In the genomic region with DNA sequence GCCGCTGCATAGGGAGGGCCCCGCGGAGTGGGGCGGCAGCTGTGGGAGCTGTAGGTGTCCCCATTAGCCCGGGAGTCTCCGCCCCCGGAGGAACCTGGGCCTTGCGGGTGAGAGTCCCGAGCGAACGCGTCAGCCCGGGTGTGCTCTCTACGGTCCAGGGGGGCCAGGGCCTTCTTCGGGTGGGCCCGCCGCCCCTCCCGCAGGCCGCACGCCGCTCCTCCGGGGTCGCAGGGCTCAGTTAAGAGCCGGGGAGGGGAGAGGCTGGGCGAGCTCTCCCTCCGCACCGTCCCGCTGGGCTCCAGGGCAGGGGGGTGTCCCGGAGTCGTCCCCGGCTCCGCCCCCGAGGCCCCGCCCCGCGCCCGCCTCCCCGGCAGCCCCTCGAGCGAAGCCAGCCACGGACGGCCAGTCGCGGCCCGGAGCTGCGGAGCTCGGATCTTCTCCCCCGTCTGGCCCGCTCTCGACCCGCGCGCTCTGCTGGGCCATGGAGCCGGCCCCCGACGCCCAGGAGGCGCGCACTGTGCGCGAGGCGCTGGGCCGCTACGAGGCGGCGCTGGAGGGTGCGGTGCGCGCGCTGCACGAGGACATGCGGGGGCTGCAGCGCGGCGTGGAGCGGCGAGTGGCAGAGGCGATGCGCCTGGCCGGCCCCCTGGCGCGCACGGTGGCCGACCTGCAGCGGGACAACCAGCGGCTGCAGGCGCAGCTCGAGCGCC, we compare ENCODE assay signal across 9 cellular contexts. TPM values are rescaled to one million over a fixed set of nuclear protein-coding genes. Genes with fewer than 3 reads are reported as not detected.
DNase-seq lines count a peak whose midpoint lies in the region; ATAC-seq lines count a peak whose summit lies in the region.
"Had no signal": no experiment of that assay in that cellular context is flagged by ENCODE, and none has a peak within 500 bp of the region (broad histone marks: within the 10 kb centered on the region; RNA-seq: fewer than 3 reads in every experiment).

A gene (plus strand): TSS at position 405 of the 710 bp plus-strand sequence. CDS start 77 bp downstream, at position 482.

- no peaks in the 10 kb centered on the region for H3K36me3 Mint-ChIP-seq in activated CD4-positive, alpha-beta T cell treated with anti-CD3 and anti-CD28 coated beads, Interleukin-2, amount 10 ng/mL, durations not matched to agents 7 days and 5 days (ENCODE audit: low read depth)

- peak within 1 kb of the TSS; percentile 49 for H3K4me3 ChIP-seq in HAP-1
- peak within 1 kb of the TSS; percentile 50 for H3K4me3 ChIP-seq in iPS-11a (ENCODE audit: low read depth, low read length)
- H3K4me3 ChIP-seq in skeletal muscle tissue (ENCODE audit: low read length in 3 of 3), result peak within 1 kb of the TSS; percentile 82 to 85 (median 83)

- in situ Hi-C loops in HAP-1 (cut with MboI; ENCODE audit: low sequenced_read_pairs), result no loop called here

- H3K9me3 Mint-ChIP-seq in activated CD4-positive, alpha-beta T cell treated with anti-CD3 and anti-CD28 coated beads, Interleukin-2, amount 10 ng/mL, durations not matched to agents 7 days and 5 days, result no peaks in the 10 kb centered on the region

- H3K9ac ChIP-seq in skeletal muscle tissue (ENCODE audit: low read depth in 1 of 3, low read length in 3 of 3), result peak within 1 kb of the TSS; percentile 91 to 94 (median 91)

- H3K36me3 ChIP-seq in HAP-1 (replicated peaks), result no peaks in the 10 kb centered on the region
- no peaks in the 10 kb centered on the region for H3K36me3 ChIP-seq in skeletal muscle tissue (ENCODE audit: control insufficient read depth in 3 of 3, insufficient read depth in 3 of 3, low read length in 3 of 3)

- H3K9me3 ChIP-seq in HAP-1 (no peaks in the 10 kb centered on the region), skeletal muscle tissue (ENCODE audit: control insufficient read depth in 3 of 3, low read length in 3 of 3) (no peaks in the 10 kb centered on the region)

- POLR2A ChIA-PET in activated CD4-positive, alpha-beta T cell treated with anti-CD3 and anti-CD28 coated beads, Interleukin-2, amount 10 ng/mL, durations not matched to agents 7 days and 5 days (lab: Charles Lee), result no interaction called here

- CTCF ChIA-PET in activated CD4-positive, alpha-beta T cell treated with anti-CD3 and anti-CD28 coated beads, Interleukin-2, amount 10 ng/mL, durations not matched to agents 7 days and 5 days (lab: Charles Lee), result no interaction called here

- H3K27ac Mint-ChIP-seq in activated CD4-positive, alpha-beta T cell treated with anti-CD3 and anti-CD28 coated beads, Interleukin-2, amount 10 ng/mL, durations not matched to agents 7 days and 5 days, result no peak within 1 kb of the TSS

- H3K27ac ChIP-seq in skeletal muscle tissue (ENCODE audit: low read depth, low read length), result peak within 1 kb of the TSS; percentile 91
- H3K27ac ChIP-seq: epithelial cell of prostate had no signal

- peaks cover 3% of the 10 kb centered on the region for H3K4me1 Mint-ChIP-seq in activated CD4-positive, alpha-beta T cell treated with anti-CD3 and anti-CD28 coated beads, Interleukin-2, amount 10 ng/mL, durations not matched to agents 7 days and 5 days

- peaks cover 47% of the 10 kb centered on the region for H3K27me3 Mint-ChIP-seq in activated CD4-positive, alpha-beta T cell treated with anti-CD3 and anti-CD28 coated beads, Interleukin-2, amount 10 ng/mL, durations not matched to agents 7 days and 5 days

- peak in 1 of 2 experiments; percentile 83 for DNase-seq in HAP-1 (ENCODE audit: low spot score in 2 of 2)
- no peak for DNase-seq in activated CD4-positive, alpha-beta T cell treated with anti-CD3 and anti-CD28 coated beads, Interleukin-2, amount 10 ng/mL, durations not matched to agents 7 days and 5 days
- DNase-seq in AG08395 (ENCODE audit: low spot score), result no peak
- DNase-seq in NCI-H2196 treated with DMSO at 0.1 percent for 48 hours (lab: John Stamatoyannopoulos, UW; ENCODE audit: unreplicated experiment), result no peak

- H3K27me3 ChIP-seq in HAP-1 (ENCODE audit: low read depth) (no peaks in the 10 kb centered on the region), skeletal muscle tissue (ENCODE audit: control insufficient read depth in 3 of 3, insufficient read depth in 3 of 3, low read length in 3 of 3) (peaks cover 0 to 32% (median 10%) of the 10 kb centered on the region in 3 donors)

- H3K4me1 ChIP-seq in HAP-1 (no peaks in the 10 kb centered on the region; the same call in 1 of the 2 replicates), skeletal muscle tissue (ENCODE audit: control insufficient read depth in 3 of 3, insufficient read depth in 3 of 3, low read length in 3 of 3) (peaks cover 41 to 65% (median 57%) of the 10 kb centered on the region in 3 donors)

- peak within 1 kb of the TSS; percentile 56 for H3K4me3 Mint-ChIP-seq in activated CD4-positive, alpha-beta T cell treated with anti-CD3 and anti-CD28 coated beads, Interleukin-2, amount 10 ng/mL, durations not matched to agents 7 days and 5 days

- no peak for ATAC-seq in HG02759 (IDR thresholded peaks at IDR 0.05; ENCODE audit: unreplicated experiment)
- no peak for ATAC-seq in GM21825 (IDR thresholded peaks at IDR 0.05; ENCODE audit: unreplicated experiment)

RNA-seq across cellular contexts. Expression of the gene that starts here (rescaled TPM):
- not detected for total RNA-seq in activated CD4-positive, alpha-beta T cell treated with anti-CD3 and anti-CD28 coated beads, Interleukin-2, amount 10 ng/mL, durations not matched to agents 7 days and 5 days
- 74.1 TPM for total RNA-seq in skeletal muscle tissue

Comparison
In these comparisons a context has a peak if more than half of its experiments do, and no peak if none do; other contexts are left out.
1. RNA of the gene that starts here (total RNA-seq): 74.1 TPM in skeletal muscle tissue (single experiment); not detected in activated CD4-positive, alpha-beta T cell treated with anti-CD3 and anti-CD28 coated beads, Interleukin-2, amount 10 ng/mL, durations not matched to agents 7 days and 5 days; every median in the first group is over 10 times any median in the second.
2. Peak in every context shown above with its lines, with median percentiles within 50 percentile points of each other: H3K4me3 ChIP-seq.